In genomic region chr7:47552631-47553030, GRCh38 we compare ENCODE assay signal across 8 cellular contexts. TPM values are rescaled to one million over a fixed set of nuclear protein-coding genes. Genes with fewer than 3 reads are reported as not detected.
DNase-seq lines count a peak whose midpoint lies in the region; ATAC-seq and TF ChIP-seq lines count a peak whose summit lies in the region.

No MANE protein-coding gene starts in this region.

- DNase-seq in osteocyte (ENCODE audit: extremely low spot score, unreplicated experiment) (no peak), NCI-H2029 (lab: John Stamatoyannopoulos, UW) (no peak)
- DNase-seq in activated naive CD4-positive, alpha-beta T cell (lab: John Stamatoyannopoulos, UW): no peak
- DNase-seq in stimulated activated CD8-positive, alpha-beta memory T cell treated with anti-CD3 and anti-CD28 coated beads, Interleukin-4, amount 100 ng/mL, for 48 hours: no peak

- no peak for TF ChIP-seq CTCF in osteocyte (IDR thresholded peaks at IDR 0.05)

- ATAC-seq in GM18520 (IDR thresholded peaks at IDR 0.05; ENCODE audit: unreplicated experiment) (peak; percentile 99), HG02798 (IDR thresholded peaks at IDR 0.05; ENCODE audit: poor library complexity, unreplicated experiment) (peak; percentile 96), SK-N-SH treated with all-trans-retinoic acid at 6 μM for 48 hours (peak; percentile 39; the same call in 2 of the 3 replicates)
- no peak for ATAC-seq in activated T-helper 17 cell treated with anti-CD3 and anti-CD28 coated beads, Interleukin-2, amount 50 U/mL, for 72 hours (replicated peaks)

- H3K36me3 Mint-ChIP-seq in osteocyte (ENCODE audit: unreplicated experiment): peaks cover 10% of the 10 kb centered on the region
- no peaks in the 10 kb centered on the region for H3K36me3 Mint-ChIP-seq in activated T-helper 17 cell treated with anti-CD3 and anti-CD28 coated beads, Interleukin-2, amount 50 U/mL, for 72 hours (ENCODE audit: low read depth)

- H3K4me3 Mint-ChIP-seq in osteocyte (ENCODE audit: unreplicated experiment): no peak overlapping the region
- no peak overlapping the region for H3K4me3 Mint-ChIP-seq in activated T-helper 17 cell treated with anti-CD3 and anti-CD28 coated beads, Interleukin-2, amount 50 U/mL, for 72 hours

- peaks cover 60% of the 10 kb centered on the region for H3K4me1 Mint-ChIP-seq in osteocyte (ENCODE audit: unreplicated experiment)
- no peaks in the 10 kb centered on the region for H3K4me1 Mint-ChIP-seq in activated T-helper 17 cell treated with anti-CD3 and anti-CD28 coated beads, Interleukin-2, amount 50 U/mL, for 72 hours

- peak overlapping the region; percentile 9 for H3K27ac Mint-ChIP-seq in osteocyte (ENCODE audit: unreplicated experiment)
- no peak overlapping the region for H3K27ac Mint-ChIP-seq in activated T-helper 17 cell treated with anti-CD3 and anti-CD28 coated beads, Interleukin-2, amount 50 U/mL, for 72 hours

- no peaks in the 10 kb centered on the region for H3K9me3 Mint-ChIP-seq in osteocyte (ENCODE audit: unreplicated experiment)
- H3K9me3 Mint-ChIP-seq in activated T-helper 17 cell treated with anti-CD3 and anti-CD28 coated beads, Interleukin-2, amount 50 U/mL, for 72 hours: no peaks in the 10 kb centered on the region

- no peaks in the 10 kb centered on the region for H3K27me3 Mint-ChIP-seq in osteocyte (ENCODE audit: unreplicated experiment)
- H3K27me3 Mint-ChIP-seq in activated T-helper 17 cell treated with anti-CD3 and anti-CD28 coated beads, Interleukin-2, amount 50 U/mL, for 72 hours: no peaks in the 10 kb centered on the region

TF ChIP-seq in SK-N-SH treated with all-trans-retinoic acid at 6 μM for 48 hours, 23 proteins besides CTCF, POLR2A, EP300 and RAD21:
- TF ChIP-seq ZFP30 (CRISPR knock-in tag; IDR thresholded peaks at IDR 0.05): no peak
- TF ChIP-seq SNAI2 (CRISPR knock-in tag; IDR thresholded peaks at IDR 0.05): no peak
- no peak for TF ChIP-seq OSR1 (CRISPR knock-in tag; IDR thresholded peaks at IDR 0.05)
- TF ChIP-seq PPARA (CRISPR knock-in tag; IDR thresholded peaks at IDR 0.05; ENCODE audit: borderline replicate concordance): no peak
- TF ChIP-seq ZNF8 (CRISPR knock-in tag; IDR thresholded peaks at IDR 0.05): no peak
- no peak for TF ChIP-seq ISL1 (CRISPR knock-in tag; IDR thresholded peaks at IDR 0.05)
- no peak for TF ChIP-seq TSHZ2 (CRISPR knock-in tag; IDR thresholded peaks at IDR 0.05)
- no peak for TF ChIP-seq TOX (CRISPR knock-in tag; IDR thresholded peaks at IDR 0.05; ENCODE audit: borderline replicate concordance)

RNA-seq across cellular contexts. Expression of gene TNS3, which starts 29.3 kb away (rescaled TPM):
- total RNA-seq in osteocyte: 93.8 and 103 TPM in 2 replicates
- under 1 TPM; 0.37 to 0.71 TPM for total RNA-seq in activated T-helper 17 cell treated with anti-CD3 and anti-CD28 coated beads, Interleukin-2, amount 50 U/mL, for 72 hours

Comparison
In these comparisons a context has a peak if more than half of its experiments do, and no peak if none do; other contexts are left out.
1. RNA of gene TNS3, which starts 29.3 kb away (total RNA-seq): 93.8 to 103 TPM in osteocyte; 0.37 to 0.71 TPM in activated T-helper 17 cell treated with anti-CD3 and anti-CD28 coated beads, Interleukin-2, amount 50 U/mL, for 72 hours; every median in the first group is over 10 times any median in the second.